Comparison of ENCODE assay signal across 21 cellular contexts in the genomic region with DNA sequence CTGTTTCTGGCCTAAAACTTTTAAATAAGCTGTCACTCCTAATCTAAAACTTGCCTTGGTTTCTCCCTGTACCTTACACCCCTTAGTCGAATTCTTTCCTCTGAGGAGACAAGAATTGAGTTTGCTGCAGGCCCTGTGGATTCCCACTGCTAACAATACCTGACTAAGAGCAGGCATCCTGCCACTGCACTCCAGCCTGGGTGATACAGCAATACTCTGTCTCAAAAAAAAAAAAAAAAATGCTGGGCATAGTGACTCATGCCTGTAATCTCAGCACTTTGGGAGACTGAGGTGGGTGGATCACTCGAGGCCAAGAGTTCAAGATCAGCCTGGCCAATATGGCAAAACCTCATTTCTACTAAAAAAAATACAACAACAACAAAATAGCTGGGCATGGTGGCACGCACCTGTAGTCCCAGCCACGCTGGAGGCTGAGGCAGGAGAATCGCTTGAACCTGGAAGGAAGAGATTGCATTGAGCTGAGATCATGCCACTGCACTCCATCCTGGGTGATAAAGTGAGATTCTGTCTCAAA.
"Had no signal": no experiment of that assay in that cellular context is flagged by ENCODE, and none has a peak within 500 bp of the region (broad histone marks: within the 10 kb centered on the region; RNA-seq: fewer than 3 reads in every experiment).

No MANE protein-coding gene starts in this region.

- ATAC-seq: activated CD4-positive, alpha-beta T cell treated with anti-CD3 and anti-CD28 coated beads for 36 hours; activated CD8-positive, alpha-beta memory T cell treated with anti-CD3 and anti-CD28 coated beads, Interleukin-2, amount 10 ng/mL, durations not matched to agents 7 days and 5 days; activated naive CD4-positive, alpha-beta T cell treated with anti-CD3 and anti-CD28 coated beads, Interleukin-2, amount 50 U/mL, for 72 hours; gastrocnemius medialis; heart left ventricle had no signal

- H3K4me3 Mint-ChIP-seq: activated CD4-positive, alpha-beta memory T cell treated with anti-CD3 and anti-CD28 coated beads for 36 hours; activated CD4-positive, alpha-beta T cell treated with anti-CD3 and anti-CD28 coated beads for 36 hours; activated CD8-positive, alpha-beta memory T cell treated with anti-CD3 and anti-CD28 coated beads, Interleukin-2, amount 10 ng/mL, durations not matched to agents 7 days and 5 days; activated T-cell treated with anti-CD3 and anti-CD28 coated beads, Interleukin-2, amount 50 U/mL, for 24 hours; dendritic cell treated with granulocyte-macrophage colony-stimulating factor and Interleukin-4, amounts not matched to agents 40 ng/mL and 50 ng/mL, for 4 days; immature natural killer cell; nephron progenitor cell had no signal

- H3K27ac ChIP-seq: gastrocnemius medialis, heart left ventricle, skin epidermis, WERI-Rb-1 had no signal

- DNase-seq: activated CD4-positive, alpha-beta memory T cell treated with anti-CD3 and anti-CD28 coated beads for 36 hours; activated CD4-positive, alpha-beta T cell treated with anti-CD3 and anti-CD28 coated beads for 36 hours; activated CD8-positive, alpha-beta memory T cell treated with anti-CD3 and anti-CD28 coated beads, Interleukin-2, amount 10 ng/mL, durations not matched to agents 7 days and 5 days; activated T-cell treated with anti-CD3 and anti-CD28 coated beads, Interleukin-2, amount 50 U/mL, for 24 hours; amygdala; cerebellar nuclear complex; effector memory CD4-positive, alpha-beta T cell; gastrocnemius medialis; heart left ventricle; immature natural killer cell; nephron progenitor cell; occipital lobe; stimulated activated CD4-positive, alpha-beta T cell treated with anti-CD3 and anti-CD28 coated beads, Interleukin-15, amount 100 ng/mL, for 24 hours; stimulated activated CD4-positive, alpha-beta T cell treated with anti-CD3 and anti-CD28 coated beads, Interleukin-4, amount 100 ng/mL, for 1 hour; stimulated activated naive CD4-positive, alpha-beta T cell; T-helper 1 cell; trophoblast cell; WERI-Rb-1 had no signal

- H3K27me3 ChIP-seq: gastrocnemius medialis had no signal

- H3K4me1 Mint-ChIP-seq: activated CD4-positive, alpha-beta T cell treated with anti-CD3 and anti-CD28 coated beads for 36 hours; activated CD8-positive, alpha-beta memory T cell treated with anti-CD3 and anti-CD28 coated beads, Interleukin-2, amount 10 ng/mL, durations not matched to agents 7 days and 5 days; immature natural killer cell; nephron progenitor cell had no signal

- H3K9me3 ChIP-seq: gastrocnemius medialis had no signal

- H3K36me3 ChIP-seq: gastrocnemius medialis, heart left ventricle, WERI-Rb-1 had no signal

- H3K4me1 ChIP-seq: gastrocnemius medialis, heart left ventricle had no signal

- H3K36me3 Mint-ChIP-seq: activated CD4-positive, alpha-beta memory T cell treated with anti-CD3 and anti-CD28 coated beads for 36 hours; activated CD8-positive, alpha-beta memory T cell treated with anti-CD3 and anti-CD28 coated beads, Interleukin-2, amount 10 ng/mL, durations not matched to agents 7 days and 5 days had no signal

- H3K4me3 ChIP-seq: gastrocnemius medialis, heart left ventricle, skin epidermis had no signal

- H3K27me3 Mint-ChIP-seq: activated CD4-positive, alpha-beta memory T cell treated with anti-CD3 and anti-CD28 coated beads for 36 hours; activated CD4-positive, alpha-beta T cell treated with anti-CD3 and anti-CD28 coated beads for 36 hours; activated CD8-positive, alpha-beta memory T cell treated with anti-CD3 and anti-CD28 coated beads, Interleukin-2, amount 10 ng/mL, durations not matched to agents 7 days and 5 days; activated T-cell treated with anti-CD3 and anti-CD28 coated beads, Interleukin-2, amount 50 U/mL, for 24 hours; dendritic cell treated with granulocyte-macrophage colony-stimulating factor and Interleukin-4, amounts not matched to agents 40 ng/mL and 50 ng/mL, for 4 days had no signal

- H3K27ac Mint-ChIP-seq: activated CD4-positive, alpha-beta memory T cell treated with anti-CD3 and anti-CD28 coated beads for 36 hours; activated CD4-positive, alpha-beta T cell treated with anti-CD3 and anti-CD28 coated beads for 36 hours; activated CD8-positive, alpha-beta memory T cell treated with anti-CD3 and anti-CD28 coated beads, Interleukin-2, amount 10 ng/mL, durations not matched to agents 7 days and 5 days; activated naive CD4-positive, alpha-beta T cell treated with anti-CD3 and anti-CD28 coated beads, Interleukin-2, amount 50 U/mL, for 72 hours; activated T-cell treated with anti-CD3 and anti-CD28 coated beads, Interleukin-2, amount 50 U/mL, for 24 hours; dendritic cell treated with granulocyte-macrophage colony-stimulating factor and Interleukin-4, amounts not matched to agents 40 ng/mL and 50 ng/mL, for 4 days; immature natural killer cell; nephron progenitor cell had no signal
